Comparison of ENCODE assay signal across 25 cellular contexts in the genomic region with DNA sequence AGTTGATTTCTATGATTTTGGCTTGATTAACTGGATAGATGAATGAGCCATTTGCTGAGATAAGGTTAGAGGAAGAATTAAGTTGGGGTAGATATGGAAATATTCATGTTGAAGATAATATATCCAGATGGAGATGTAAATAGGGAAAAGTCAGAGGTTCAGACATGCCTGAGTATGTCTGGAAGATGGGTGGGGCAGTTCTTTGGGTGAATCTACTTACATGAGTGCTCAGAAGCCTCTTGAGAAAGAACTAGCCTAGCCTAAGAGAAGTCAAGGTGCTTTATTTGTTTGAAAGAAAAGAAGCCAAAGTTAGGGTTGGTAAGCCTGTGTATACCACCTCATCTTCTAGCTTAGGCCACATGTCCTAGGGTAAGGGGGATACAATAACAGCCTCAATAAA.
DNase-seq lines count a peak whose midpoint lies in the region; ATAC-seq, FAIRE-seq and TF ChIP-seq lines count a peak whose summit lies in the region.
"Had no signal": no experiment of that assay in that cellular context is flagged by ENCODE, and none has a peak within 500 bp of the region (broad histone marks: within the 10 kb centered on the region; RNA-seq: fewer than 3 reads in every experiment).

No MANE protein-coding gene starts in this region.

- CTCF ChIA-PET in mammary epithelial cell (lab: Charles Lee; ENCODE audit: low non-redundant PET): no interaction called here
- CTCF ChIA-PET in CD4-positive, alpha-beta T cell (lab: Charles Lee): no interaction called here

- no peaks in the 10 kb centered on the region for H3K79me2 ChIP-seq in mammary epithelial cell (ENCODE audit: insufficient read depth, low read length)

- H3K4me3 ChIP-seq in mammary epithelial cell (replicated peaks in 1 of 3; ENCODE audit: insufficient read depth in 1 of 3, low read depth in 2 of 3, low read length in 3 of 3) (no peak overlapping the region), epithelial cell of esophagus (ENCODE audit: low read length) (no peak overlapping the region)
- H3K4me3 ChIP-seq: A549; BLaER1 treated with 17β-estradiol and CSF1 and Interleukin-3, amounts not matched to agents 10 nM and 100 nM; HAP-1 had no signal

- DNase-seq in mammary epithelial cell: peak; percentile 46
- DNase-seq in epithelial cell of esophagus (ENCODE audit: low read depth): peak; percentile 73
- peak in 1 of 2 donors; percentile 70 for DNase-seq in foreskin keratinocyte
- DNase-seq in NCI-H446 (lab: John Stamatoyannopoulos, UW): no peak
- DNase-seq in GM19239 (ENCODE audit: insufficient read length, low spot score): no peak
- DNase-seq in CD4-positive, alpha-beta T cell: no peak
- DNase-seq: 8988T; ACHN; AML-193; BE2C; Calu3; CD4-positive, alpha-beta memory T cell; COR-L47; DMS53; DMS79 treated with DMSO at 0.1 percent for 48 hours; GF-D8; GOT3; HFFc6 had no signal

- H3K27ac Mint-ChIP-seq in CD4-positive, alpha-beta T cell: no peak overlapping the region
- H3K27ac Mint-ChIP-seq: CD14-positive monocyte; CD4-positive, alpha-beta memory T cell; HFFc6 had no signal

- no peaks in the 10 kb centered on the region for H3K9me3 Mint-ChIP-seq in CD4-positive, alpha-beta T cell

- H3K36me3 ChIP-seq in mammary epithelial cell (ENCODE audit: insufficient read depth, low read length): no peaks in the 10 kb centered on the region
- H3K36me3 ChIP-seq: BE2C; BLaER1 treated with 17β-estradiol and CSF1 and Interleukin-3, amounts not matched to agents 10 nM and 100 nM; HAP-1 had no signal

- no peaks in the 10 kb centered on the region for H4K20me1 ChIP-seq in mammary epithelial cell (ENCODE audit: insufficient read depth, low read length)
- H4K20me1 ChIP-seq: BLaER1 treated with 17β-estradiol and CSF1 and Interleukin-3, amounts not matched to agents 10 nM and 100 nM had no signal

- H3K9me3 ChIP-seq in mammary epithelial cell (replicated peaks; ENCODE audit: insufficient read depth, low read length): peaks cover 12% of the 10 kb centered on the region
- H3K9me3 ChIP-seq in CD4-positive, alpha-beta T cell (ENCODE audit: control insufficient read depth, low read length): no peaks in the 10 kb centered on the region
- H3K9me3 ChIP-seq: A549, BE2C had no signal

- in situ Hi-C loops in mammary epithelial cell (cut with MboI; ENCODE audit: low sequenced_read_pairs in 2 of 2): no loop called here

- peak; percentile 50 for ATAC-seq in foreskin keratinocyte
- no peak for ATAC-seq in CD4-positive, alpha-beta T cell (ENCODE audit: poor library complexity)
- ATAC-seq: A549 had no signal

- H3K4me3 Mint-ChIP-seq in CD4-positive, alpha-beta T cell: no peak overlapping the region
- H3K4me3 Mint-ChIP-seq: CD14-positive monocyte; CD4-positive, alpha-beta memory T cell; HFFc6 had no signal

- intact Hi-C loops in mammary epithelial cell (cut with micrococcal nuclease): no loop called here
- intact Hi-C loops in CD4-positive, alpha-beta T cell (cut with DNase I, micrococcal nuclease): no loop called here

- H3K27me3 Mint-ChIP-seq in CD4-positive, alpha-beta T cell: peaks cover 23% of the 10 kb centered on the region

- no peaks in the 10 kb centered on the region for H3K4me1 Mint-ChIP-seq in CD4-positive, alpha-beta T cell (ENCODE audit: low read depth)
- H3K4me1 Mint-ChIP-seq: CD14-positive monocyte; CD4-positive, alpha-beta memory T cell had no signal

- no peak overlapping the region for H3K4me2 ChIP-seq in mammary epithelial cell (ENCODE audit: insufficient read depth, low read depth, low read length)
- H3K4me2 ChIP-seq: A549; BLaER1 treated with 17β-estradiol and CSF1 and Interleukin-3, amounts not matched to agents 10 nM and 100 nM had no signal

- dilution Hi-C loops in mammary epithelial cell (cut with HindIII; ENCODE audit: low sequenced_read_pairs): no loop called here

- no peak for TF ChIP-seq CTCF in mammary epithelial cell (conservative IDR thresholded peaks at IDR 0.05 in 1 of 2, IDR thresholded peaks at IDR 0.05 in 1 of 2; ENCODE audit: extremely low read depth in 1 of 2, insufficient read depth in 1 of 2, low read depth in 1 of 2, low read length in 2 of 2)
- TF ChIP-seq CTCF in epithelial cell of esophagus (IDR thresholded peaks at IDR 0.05; ENCODE audit: insufficient read depth, low read depth, low read length, missing control alignments): no peak
- TF ChIP-seq CTCF in foreskin keratinocyte (conservative IDR thresholded peaks at IDR 0.05): no peak
- no peak for TF ChIP-seq CTCF in CD4-positive, alpha-beta T cell (IDR thresholded peaks at IDR 0.05)

- H3K4me1 ChIP-seq in mammary epithelial cell (ENCODE audit: insufficient read depth, low read length): peaks cover 11% of the 10 kb centered on the region
- H3K4me1 ChIP-seq in foreskin keratinocyte: peaks cover 9% of the 10 kb centered on the region
- H3K4me1 ChIP-seq: A549; BE2C; BLaER1 treated with 17β-estradiol and CSF1 and Interleukin-3, amounts not matched to agents 10 nM and 100 nM; HAP-1 had no signal

- H3K27ac ChIP-seq in mammary epithelial cell (ENCODE audit: insufficient read depth, low read depth, low read length) (peak overlapping the region; percentile 31), foreskin keratinocyte (peak overlapping the region; percentile 23)
- no peak overlapping the region for H3K27ac ChIP-seq in CD4-positive, alpha-beta T cell (ENCODE audit: low read depth, low read length)
- H3K27ac ChIP-seq: A549; BLaER1 treated with 17β-estradiol and CSF1 and Interleukin-3, amounts not matched to agents 10 nM and 100 nM had no signal

- H3K9ac ChIP-seq in mammary epithelial cell (ENCODE audit: insufficient read depth, low read length): no peak overlapping the region
- H3K9ac ChIP-seq: BLaER1 treated with 17β-estradiol and CSF1 and Interleukin-3, amounts not matched to agents 10 nM and 100 nM had no signal

- peak overlapping the region; percentile 66 for H2AFZ ChIP-seq in mammary epithelial cell (ENCODE audit: low read depth, low read length)

- BruUV-seq in mammary epithelial cell (replicated peaks; lab: Mats Ljungman, UMichigan): no TSS peak

- POLR2A ChIA-PET in CD4-positive, alpha-beta T cell (lab: Charles Lee): no interaction called here

- no peaks in the 10 kb centered on the region for H3K36me3 Mint-ChIP-seq in CD4-positive, alpha-beta T cell (ENCODE audit: low read depth)
- H3K36me3 Mint-ChIP-seq: CD14-positive monocyte; CD4-positive, alpha-beta memory T cell had no signal

- no peaks in the 10 kb centered on the region for H3K27me3 ChIP-seq in mammary epithelial cell (ENCODE audit: insufficient read depth, low read length)
- no peaks in the 10 kb centered on the region for H3K27me3 ChIP-seq in foreskin keratinocyte
- H3K27me3 ChIP-seq in CD4-positive, alpha-beta T cell (ENCODE audit: control insufficient read depth, insufficient read depth, low read length): no peaks in the 10 kb centered on the region
- H3K27me3 ChIP-seq: BE2C; BLaER1 treated with 17β-estradiol and CSF1 and Interleukin-3, amounts not matched to agents 10 nM and 100 nM had no signal

- no peak for FAIRE-seq in GM19239 (lab: Jason Lieb, UNC)
- FAIRE-seq: A549, GM12891, GM18507, H54 had no signal

Comparison
In these comparisons a context has a peak if more than half of its experiments do, and no peak if none do; other contexts are left out.
1. DNase-seq: peak in mammary epithelial cell (single experiment) and epithelial cell of esophagus (single experiment); none in NCI-H446 (0 of 2), GM19239 (single experiment) and CD4-positive, alpha-beta T cell (0 of 10).